9 cellular contexts compared by ENCODE assay signal in the genomic region with DNA sequence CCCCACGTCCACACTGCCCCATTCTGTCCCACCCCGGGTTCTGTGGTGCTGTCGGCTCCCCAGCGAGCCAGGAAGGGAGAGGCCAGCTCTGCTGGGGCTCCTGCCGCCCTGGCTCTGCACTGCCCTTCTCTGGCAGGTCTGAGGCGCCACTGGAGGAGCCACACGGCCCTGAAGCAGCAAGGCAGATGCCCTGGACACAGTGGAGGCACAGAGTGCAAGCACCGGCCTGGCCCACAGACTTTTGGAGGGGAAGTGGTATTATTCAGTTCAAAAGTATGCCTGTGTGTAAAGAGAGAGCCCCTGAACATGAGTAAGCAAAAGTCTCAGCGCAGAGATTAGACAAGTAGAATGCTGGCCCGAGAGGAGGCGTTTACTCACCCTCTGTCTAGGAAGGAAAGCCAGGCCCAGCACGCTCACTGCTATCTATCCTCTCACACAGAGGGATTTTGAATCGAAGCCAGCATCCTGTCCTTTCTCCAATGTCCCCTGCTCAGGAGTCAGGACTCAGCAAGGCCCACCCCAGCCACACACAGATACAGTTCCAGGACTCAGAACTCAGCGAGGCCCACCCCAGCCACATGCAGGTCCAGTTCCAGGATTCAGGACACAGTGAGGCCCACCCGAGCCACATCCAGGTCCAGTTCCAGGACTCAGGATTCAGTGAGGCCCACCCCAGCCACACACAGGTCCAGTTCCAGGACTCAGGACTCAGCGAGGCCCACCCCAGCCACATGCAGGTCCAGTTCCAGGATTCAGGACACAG.
A peak's percentile ranks its signal among the peaks of the same experiment; 100 is the strongest.
DNase-seq lines count a peak whose midpoint lies in the region; ATAC-seq, FAIRE-seq and TF ChIP-seq lines count a peak whose summit lies in the region.
"Had no signal": no experiment of that assay in that cellular context is flagged by ENCODE, and none has a peak within 500 bp of the region (broad histone marks: within the 10 kb centered on the region; RNA-seq: fewer than 3 reads in every experiment).

No MANE protein-coding gene starts in this region.

- TF ChIP-seq CTCF in MCF 10A (IDR thresholded peaks at IDR 0.05; ENCODE audit: unreplicated experiment) (no peak), HepG2 (CRISPR knock-in tag; IDR thresholded peaks at IDR 0.05) (peak; percentile 57), transverse colon (IDR thresholded peaks at IDR 0.05) (no peak)

- no peak for TF ChIP-seq RAD21 in HepG2 (CRISPR knock-in tag; IDR thresholded peaks at IDR 0.05)

- peaks cover 57% of the 10 kb centered on the region for H3K4me1 ChIP-seq in HepG2 (ENCODE audit: insufficient read depth, low read length)
- H3K4me1 ChIP-seq in transverse colon, result peaks cover 35 to 42% (median 40%) of the 10 kb centered on the region in 4 donors

- DNase-seq in M059J (ENCODE audit: low read depth) (peak; percentile 99), MCF 10A (ENCODE audit: unreplicated experiment) (peak; percentile 90), HepG2 (ENCODE audit: low spot score) (peak; percentile 73), transverse colon (no peak), NCI-H748 (lab: John Stamatoyannopoulos, UW; ENCODE audit: unreplicated experiment) (no peak), G401 (ENCODE audit: low spot score) (no peak)
- no peak for DNase-seq in activated CD8-positive, alpha-beta memory T cell treated with anti-CD3 and anti-CD28 coated beads for 24 hours
- no peak for DNase-seq in effector CD4-positive, alpha-beta T cell
- DNase-seq: NCI-H82 had no signal

- in situ Hi-C loops in HepG2 (cut with HindIII; ENCODE audit: extremely low pct_ligation_motif_present, low pct_unique_long_range_greater_than_20kb), result no loop called here
- in situ Hi-C loops in transverse colon (cut with MboI; ENCODE audit: low pct_ligation_motif_present in 1 of 4, low pct_unique_long_range_greater_than_20kb in 1 of 4, low sequenced_read_pairs in 3 of 4), result no loop called here
- in situ Hi-C loops in G401 (cut with HindIII; ENCODE audit: low sequenced_read_pairs), result no loop called here

- H3K27ac ChIP-seq in HepG2 (ENCODE audit: extremely low read length, insufficient read depth, low read length), result peak overlapping the region; percentile 52
- peak overlapping the region; percentile 71 to 85 (median 80) for H3K27ac ChIP-seq in transverse colon

- intact Hi-C loops in MCF 10A (cut with micrococcal nuclease), result loop anchor here (1.0 to 5.0 kb wide), 5 partner anchors 47 to 359 kb away; no protein-coding TSS in a partner anchor
- intact Hi-C loops in HepG2 (cut with micrococcal nuclease; ENCODE audit: unreplicated experiment), result loop anchor here (1.0 to 10.0 kb wide), 8 partner anchors 45 to 362 kb away; partner anchors contain the start of gene EGFR
- intact Hi-C loops in transverse colon (cut with DNase I; ENCODE audit: low total_unique reads), result loop anchor here (10.0 kb wide), 1 partner anchor 109 kb away; no protein-coding TSS in a partner anchor

- H3K79me2 ChIP-seq in HepG2 (ENCODE audit: insufficient read depth, low read length), result no peaks in the 10 kb centered on the region

- H3K36me3 ChIP-seq in HepG2 (replicated peaks in 1 of 2; ENCODE audit: control insufficient read depth in 1 of 2, insufficient read depth in 2 of 2, low read length in 2 of 2) (no peaks in the 10 kb centered on the region), transverse colon (no peaks in the 10 kb centered on the region)

- BruUV-seq in MCF 10A (replicated peaks; lab: Mats Ljungman, UMichigan) (no TSS peak), HepG2 (replicated peaks; lab: Mats Ljungman, UMichigan) (no TSS peak)

- TF ChIP-seq POLR2A in HepG2 (IDR thresholded peaks at IDR 0.05; ENCODE audit: insufficient read depth in 1 of 2, low read depth in 2 of 2, low read length in 2 of 2) (no peak), transverse colon (IDR thresholded peaks at IDR 0.05) (no peak)

- H3K36me3 Mint-ChIP-seq in MCF 10A (ENCODE audit: insufficient read depth, unreplicated experiment), result peaks cover 54% of the 10 kb centered on the region

- H3K27me3 Mint-ChIP-seq in MCF 10A (ENCODE audit: insufficient read depth, unreplicated experiment), result no peaks in the 10 kb centered on the region

- H3K4me3 ChIP-seq in HepG2 (replicated peaks in 1 of 3; ENCODE audit: insufficient read depth in 1 of 3, low read depth in 2 of 3, low read length in 3 of 3), result peak overlapping the region in 2 of 3 experiments; percentile 2 to 63; a peak in 3 of 6 replicates
- H3K4me3 ChIP-seq in transverse colon, result no peak overlapping the region

- H3K9ac ChIP-seq in HepG2 (ENCODE audit: insufficient read depth, low read depth, low read length), result peak overlapping the region; percentile 62

- H3K9me3 Mint-ChIP-seq in MCF 10A (ENCODE audit: unreplicated experiment), result no peaks in the 10 kb centered on the region

- 5% methylated on average over 8 of the region's 16 CpGs for WGBS in HepG2 (ENCODE audit: low lambda C conversion rate)
- WGBS in transverse colon (ENCODE audit: low coverage in 1 of 2), 2 donors, result 71% methylated on average over 16 of the region's 16 CpGs; no CpG with 5 or more reads in 1 of the 2 donors

- peak overlapping the region; percentile 90 for H3K27ac Mint-ChIP-seq in MCF 10A (ENCODE audit: low read depth, unreplicated experiment)

- CTCF ChIA-PET in MCF 10A (lab: Yijun Ruan, JAX) (interaction anchor here (0.5 to 1.4 kb wide), 7 partner anchors 12 to 359 kb away, joined by 3 to 7 read pairs (median 4); no protein-coding TSS in a partner anchor), HepG2 (lab: Yijun Ruan, JAX; ENCODE audit: low intra/inter-chr PET ratio, low total read pairs) (no interaction called here)

- H3K9me3 ChIP-seq in HepG2 (ENCODE audit: low read length) (peaks cover 2% of the 10 kb centered on the region; the same call in 1 of the 2 replicates), transverse colon (no peaks in the 10 kb centered on the region)

- POLR2A ChIA-PET in MCF 10A (lab: Yijun Ruan, JAX) (interaction anchor here (0.8 to 2.6 kb wide), 19 partner anchors 8 to 374 kb away, joined by 3 to 34 read pairs (median 8); partner anchors contain the start of genes EGFR and SEC61G), HepG2 (lab: Yijun Ruan, JAX) (interaction anchor here (0.8 to 3.1 kb wide), 10 partner anchors 42 to 375 kb away, joined by 3 to 30 read pairs (median 5); partner anchors contain the start of genes EGFR and SEC61G)

- H3K4me2 ChIP-seq in HepG2 (ENCODE audit: low read depth, low read length), result peak overlapping the region; percentile 83

- peak; percentile 85 for ATAC-seq in HepG2

- H2AFZ ChIP-seq in HepG2 (ENCODE audit: low read length), result peak overlapping the region; percentile 6

- H3K4me3 Mint-ChIP-seq in MCF 10A (ENCODE audit: unreplicated experiment), result peak overlapping the region; percentile 44

- TF ChIP-seq EP300 in HepG2 (IDR thresholded peaks at IDR 0.05; ENCODE audit: low read depth in 2 of 2, low read length in 2 of 2), result peak in 1 of 2 experiments; percentile 22; a peak in 1 of 4 replicates
- 0 out of 2 replicates have a peak, but pooled peaks have one; percentile 12 for TF ChIP-seq EP300 in HepG2 (CRISPR knock-in tag; IDR thresholded peaks at IDR 0.05; ENCODE audit: borderline replicate concordance)
- TF ChIP-seq EP300 in transverse colon (IDR thresholded peaks at IDR 0.05; ENCODE audit: low read depth), result no peak

- H3K27me3 ChIP-seq in HepG2 (ENCODE audit: control insufficient read depth in 1 of 2, insufficient read depth in 2 of 2, low read length in 2 of 2) (no peaks in the 10 kb centered on the region), transverse colon (no peaks in the 10 kb centered on the region)

- no peak for FAIRE-seq in HepG2 (lab: Jason Lieb, UNC)

- no peaks in the 10 kb centered on the region for H4K20me1 ChIP-seq in HepG2 (ENCODE audit: insufficient read depth, low read length)

- H3K4me1 Mint-ChIP-seq in MCF 10A (ENCODE audit: insufficient read depth, unreplicated experiment), result peaks cover 46% of the 10 kb centered on the region

TF ChIP-seq in HepG2, 621 proteins besides CTCF, POLR2A, EP300 and RAD21 (continues in another document):
- TF ChIP-seq ZFP91 (CRISPR knock-in tag; IDR thresholded peaks at IDR 0.05; ENCODE audit: borderline replicate concordance) (no peak; the same call in 1 of the 2 replicates), EED (CRISPR knock-in tag; IDR thresholded peaks at IDR 0.05) (no peak), ZNF891 (CRISPR knock-in tag; IDR thresholded peaks at IDR 0.05) (0 out of 2 replicates have a peak, but pooled peaks have one; percentile 34), LCORL (IDR thresholded peaks at IDR 0.05) (no peak), LCORL (CRISPR knock-in tag; IDR thresholded peaks at IDR 0.05) (0 out of 2 replicates have a peak, but pooled peaks have one; percentile 60), TCF12 (IDR thresholded peaks at IDR 0.05) (no peak), TCF12 (CRISPR knock-in tag; IDR thresholded peaks at IDR 0.05) (no peak), ZSCAN5A (CRISPR knock-in tag; IDR thresholded peaks at IDR 0.05; ENCODE audit: borderline replicate concordance) (no peak), YEATS2 (CRISPR knock-in tag; IDR thresholded peaks at IDR 0.05; ENCODE audit: borderline replicate concordance) (peak; percentile 20; the same call in 1 of the 2 replicates), FOXP1 (IDR thresholded peaks at IDR 0.05) (no peak), FOXP1 (CRISPR knock-in tag; IDR thresholded peaks at IDR 0.05) (no peak), SNAI1 (CRISPR knock-in tag; IDR thresholded peaks at IDR 0.05; ENCODE audit: borderline replicate concordance) (no peak)

Comparison
In these comparisons a context has a peak if more than half of its experiments do, and no peak if none do; other contexts are left out.
1. DNase-seq: peak in M059J (single experiment), MCF 10A (single experiment) and HepG2 (single experiment); none in transverse colon (single experiment), NCI-H748 (single experiment), G401 (single experiment), activated CD8-positive, alpha-beta memory T cell treated with anti-CD3 and anti-CD28 coated beads for 24 hours (single experiment) and effector CD4-positive, alpha-beta T cell (single experiment).
2. H3K4me3 ChIP-seq: peak in HepG2 (2 of 3); none in transverse colon (0 of 4).